In the genomic region with DNA sequence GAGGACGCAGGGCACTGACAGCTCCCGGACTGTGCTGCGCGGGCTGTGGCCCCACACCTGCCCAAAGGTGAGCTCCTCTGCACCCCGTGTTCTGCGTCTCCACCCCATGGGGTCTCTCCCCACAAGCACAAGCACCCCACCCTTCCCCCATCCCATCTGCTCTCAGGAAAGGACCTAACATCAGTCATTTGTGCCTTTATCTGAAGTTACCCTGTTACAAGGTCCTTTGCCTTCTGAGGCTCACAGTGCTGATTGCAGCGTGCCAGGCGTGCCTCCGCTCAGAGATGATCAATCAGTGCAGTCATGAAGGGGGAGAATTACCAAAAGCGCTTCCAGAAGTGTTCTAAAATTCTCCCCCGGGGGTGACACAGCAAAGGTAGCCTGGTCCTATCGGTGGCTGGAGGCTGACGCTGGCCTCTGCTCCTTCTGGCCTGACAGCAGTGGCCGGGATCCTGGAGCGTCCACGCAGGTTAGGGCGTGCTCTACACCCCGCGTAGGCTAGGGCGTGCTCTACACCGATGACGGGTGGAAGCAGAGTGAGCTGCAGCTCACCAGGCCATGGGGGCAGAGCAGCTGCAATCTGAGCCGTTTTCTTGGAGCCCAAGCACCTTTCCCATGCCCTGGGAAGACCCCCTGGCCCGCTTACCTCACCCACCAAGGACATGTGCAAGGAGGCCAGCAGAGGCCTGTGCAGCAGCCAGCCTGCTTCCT, we compare ENCODE assay signal across 16 cellular contexts.
DNase-seq lines count a peak whose midpoint lies in the region; ATAC-seq and TF ChIP-seq lines count a peak whose summit lies in the region.
"Had no signal": no experiment of that assay in that cellular context is flagged by ENCODE, and none has a peak within 500 bp of the region (broad histone marks: within the 10 kb centered on the region; RNA-seq: fewer than 3 reads in every experiment).

No MANE protein-coding gene starts in this region.

- 94% methylated on average over 5 of the region's 24 CpGs; no CpG with 5 or more reads in 1 of the 2 donors for WGBS in gastroesophageal sphincter (ENCODE audit: low coverage in 1 of 2), 2 donors

- H4K20me1 ChIP-seq in BLaER1 treated with 17β-estradiol and CSF1 and Interleukin-3, amounts not matched to agents 10 nM and 100 nM: no peaks in the 10 kb centered on the region

- H3K4me1 Mint-ChIP-seq in CD4-positive, alpha-beta memory T cell: peaks cover 21 to 32% (median 27%) of the 10 kb centered on the region in 4 donors
- peaks cover 43% of the 10 kb centered on the region for H3K4me1 Mint-ChIP-seq in activated T-helper 2 cell treated with anti-CD3 and anti-CD28 coated beads, Interferon-gamma antibody, Interleukin-2, Interleukin-4, amounts not matched to agents 10 μg/mL and 5 μg/mL and 100 μg/mL, durations not matched to agents 14 hours and 24 hours and 36 hours (ENCODE audit: low read depth)
- peaks cover 24 to 59% (median 46%) of the 10 kb centered on the region in 7 donors for H3K4me1 Mint-ChIP-seq in naive thymus-derived CD4-positive, alpha-beta T cell

- CTCF ChIA-PET in CD4-positive, alpha-beta memory T cell (lab: Charles Lee; ENCODE audit: partially characterized antibody): interaction anchor here (1.2 to 12.5 kb wide), 2 partner anchors 19 to 29 kb away, joined by 3 to 122 read pairs; no protein-coding TSS in a partner anchor
- CTCF ChIA-PET in naive thymus-derived CD4-positive, alpha-beta T cell (lab: Charles Lee): interaction anchor here (0.7 to 8.1 kb wide), 10 partner anchors 9 to 147 kb away, joined by 3 to 95 read pairs (median 4); no protein-coding TSS in a partner anchor

- H3K4me1 ChIP-seq in BLaER1 treated with 17β-estradiol and CSF1 and Interleukin-3, amounts not matched to agents 10 nM and 100 nM: peaks cover 59 to 68% (median 63%) of the 10 kb centered on the region in 10 experiments
- H3K4me1 ChIP-seq in CD4-positive, alpha-beta memory T cell (ENCODE audit: insufficient read depth, low read length): peaks cover 36% of the 10 kb centered on the region
- peaks cover 18 to 73% of the 10 kb centered on the region in 2 donors for H3K4me1 ChIP-seq in naive thymus-derived CD4-positive, alpha-beta T cell (ENCODE audit: control insufficient read depth in 2 of 2, insufficient read depth in 2 of 2, low read length in 2 of 2)
- H3K4me1 ChIP-seq in gastroesophageal sphincter: no peaks in the 10 kb centered on the region

- H3K9ac ChIP-seq in BLaER1 treated with 17β-estradiol and CSF1 and Interleukin-3, amounts not matched to agents 10 nM and 100 nM: peak overlapping the region in 4 of 11 experiments; percentile 26 to 38 (median 32); a peak in 1 of 22 replicates

- peak overlapping the region in 7 of 8 donors; percentile 35 to 77 (median 61) for H3K4me3 Mint-ChIP-seq in CD4-positive, alpha-beta memory T cell
- H3K4me3 Mint-ChIP-seq in activated T-helper 2 cell treated with anti-CD3 and anti-CD28 coated beads, Interferon-gamma antibody, Interleukin-2, Interleukin-4, amounts not matched to agents 10 μg/mL and 5 μg/mL and 100 μg/mL, durations not matched to agents 14 hours and 24 hours and 36 hours (ENCODE audit: low read depth): peak overlapping the region; percentile 48
- peak overlapping the region in 1 of 10 donors; percentile 0 for H3K4me3 Mint-ChIP-seq in naive thymus-derived CD4-positive, alpha-beta T cell
- H3K4me3 Mint-ChIP-seq: activated naive CD8-positive, alpha-beta T cell; B cell; T-helper 1 cell treated with Interleukin-12 subunit alpha and Interleukin-12 subunit beta and Interleukin-4 antibody, amounts not matched to agents 30 μg/mL and 1 μg/mL, for 36 hours had no signal

- peak; percentile 55 for ATAC-seq in naive thymus-derived CD4-positive, alpha-beta T cell
- no peak for ATAC-seq in gastroesophageal sphincter
- ATAC-seq in GM21447 (IDR thresholded peaks at IDR 0.05; ENCODE audit: unreplicated experiment): no peak
- no peak for ATAC-seq in omental fat pad (ENCODE audit: low FRiP score)
- ATAC-seq: sciatic nerve had no signal

- H3K36me3 ChIP-seq in BLaER1 treated with 17β-estradiol and CSF1 and Interleukin-3, amounts not matched to agents 10 nM and 100 nM: no peaks in the 10 kb centered on the region
- H3K36me3 ChIP-seq in CD4-positive, alpha-beta memory T cell (ENCODE audit: insufficient read depth, low read length): no peaks in the 10 kb centered on the region
- H3K36me3 ChIP-seq in naive thymus-derived CD4-positive, alpha-beta T cell (ENCODE audit: control insufficient read depth in 2 of 3, insufficient read depth in 3 of 3, low read length in 3 of 3): peaks cover 0 to 8% (median 0%) of the 10 kb centered on the region in 3 experiments
- no peaks in the 10 kb centered on the region for H3K36me3 ChIP-seq in gastroesophageal sphincter
- H3K36me3 ChIP-seq: heart right ventricle had no signal

- H3K9me3 Mint-ChIP-seq in CD4-positive, alpha-beta memory T cell: peaks cover 0 to 4% (median 0%) of the 10 kb centered on the region in 8 donors
- peaks cover 7% of the 10 kb centered on the region for H3K9me3 Mint-ChIP-seq in activated T-helper 2 cell treated with anti-CD3 and anti-CD28 coated beads, Interferon-gamma antibody, Interleukin-2, Interleukin-4, amounts not matched to agents 10 μg/mL and 5 μg/mL and 100 μg/mL, durations not matched to agents 14 hours and 24 hours and 36 hours
- peaks cover 0 to 4% (median 0%) of the 10 kb centered on the region in 11 donors for H3K9me3 Mint-ChIP-seq in naive thymus-derived CD4-positive, alpha-beta T cell

- TF ChIP-seq EP300 in gastroesophageal sphincter (IDR thresholded peaks at IDR 0.05): no peak

- no peaks in the 10 kb centered on the region for H3K27me3 Mint-ChIP-seq in CD4-positive, alpha-beta memory T cell
- H3K27me3 Mint-ChIP-seq in activated T-helper 2 cell treated with anti-CD3 and anti-CD28 coated beads, Interferon-gamma antibody, Interleukin-2, Interleukin-4, amounts not matched to agents 10 μg/mL and 5 μg/mL and 100 μg/mL, durations not matched to agents 14 hours and 24 hours and 36 hours (ENCODE audit: low read depth): no peaks in the 10 kb centered on the region
- H3K27me3 Mint-ChIP-seq in naive thymus-derived CD4-positive, alpha-beta T cell: peaks cover 0 to 4% (median 0%) of the 10 kb centered on the region in 5 donors
- H3K27me3 Mint-ChIP-seq: activated naive CD8-positive, alpha-beta T cell; B cell had no signal

- intact Hi-C loops in CD4-positive, alpha-beta memory T cell (cut with micrococcal nuclease): no loop called here
- intact Hi-C loops in activated T-helper 2 cell treated with anti-CD3 and anti-CD28 coated beads, Interferon-gamma antibody, Interleukin-2, Interleukin-4, amounts not matched to agents 10 μg/mL and 5 μg/mL and 100 μg/mL, durations not matched to agents 14 hours and 24 hours and 36 hours (cut with micrococcal nuclease): loop anchor here (1.0 to 5.0 kb wide), 3 partner anchors 14 to 34 kb away; no protein-coding TSS in a partner anchor
- intact Hi-C loops in naive thymus-derived CD4-positive, alpha-beta T cell (cut with micrococcal nuclease): loop anchor here (1.0 to 2.0 kb wide), 5 partner anchors 9 to 147 kb away; no protein-coding TSS in a partner anchor

- H3K36me3 Mint-ChIP-seq in CD4-positive, alpha-beta memory T cell: no peaks in the 10 kb centered on the region
- peaks cover 8% of the 10 kb centered on the region for H3K36me3 Mint-ChIP-seq in activated T-helper 2 cell treated with anti-CD3 and anti-CD28 coated beads, Interferon-gamma antibody, Interleukin-2, Interleukin-4, amounts not matched to agents 10 μg/mL and 5 μg/mL and 100 μg/mL, durations not matched to agents 14 hours and 24 hours and 36 hours (ENCODE audit: low read depth)
- H3K36me3 Mint-ChIP-seq in naive thymus-derived CD4-positive, alpha-beta T cell: peaks cover 0 to 8% (median 7%) of the 10 kb centered on the region in 5 donors

- peaks cover 0 to 10% (median 9%) of the 10 kb centered on the region in 11 experiments; a peak in 16 of 22 replicates for H3K9me3 ChIP-seq in BLaER1 treated with 17β-estradiol and CSF1 and Interleukin-3, amounts not matched to agents 10 nM and 100 nM (replicated peaks in 1 of 11)
- no peaks in the 10 kb centered on the region for H3K9me3 ChIP-seq in CD4-positive, alpha-beta memory T cell (ENCODE audit: control insufficient read depth in 1 of 2, low read length in 2 of 2)
- H3K9me3 ChIP-seq in naive thymus-derived CD4-positive, alpha-beta T cell (ENCODE audit: control insufficient read depth in 2 of 3, low read length in 3 of 3): no peaks in the 10 kb centered on the region
- peaks cover 0 to 8% (median 0%) of the 10 kb centered on the region in 3 donors for H3K9me3 ChIP-seq in gastroesophageal sphincter

- no peak for DNase-seq in CD4-positive, alpha-beta memory T cell
- no peak for DNase-seq in activated T-helper 2 cell treated with anti-CD3 and anti-CD28 coated beads, Interferon-gamma antibody, Interleukin-2, Interleukin-4, amounts not matched to agents 10 μg/mL and 5 μg/mL and 100 μg/mL, durations not matched to agents 14 hours and 24 hours and 36 hours (ENCODE audit: low spot score)
- peak in 7 of 9 donors; percentile 54 to 75 (median 72) for DNase-seq in naive thymus-derived CD4-positive, alpha-beta T cell
- no peak for DNase-seq in omental fat pad (ENCODE audit: low spot score)
- DNase-seq: DMS79, heart right ventricle, NCI-H1694, SHP77, trophoblast cell had no signal

- TF ChIP-seq CTCF in gastroesophageal sphincter (IDR thresholded peaks at IDR 0.05) (no peak), omental fat pad (IDR thresholded peaks at IDR 0.05) (no peak)

- no peak overlapping the region for H3K27ac ChIP-seq in BLaER1 treated with 17β-estradiol and CSF1 and Interleukin-3, amounts not matched to agents 10 nM and 100 nM
- no peak overlapping the region for H3K27ac ChIP-seq in CD4-positive, alpha-beta memory T cell (ENCODE audit: low read depth, low read length)
- H3K27ac ChIP-seq in naive thymus-derived CD4-positive, alpha-beta T cell (ENCODE audit: low read depth, low read length): peak overlapping the region; percentile 91
- no peak overlapping the region for H3K27ac ChIP-seq in gastroesophageal sphincter

- H3K27ac Mint-ChIP-seq in CD4-positive, alpha-beta memory T cell: peak overlapping the region in 5 of 7 donors; percentile 33 to 85 (median 70)
- H3K27ac Mint-ChIP-seq in activated T-helper 2 cell treated with anti-CD3 and anti-CD28 coated beads, Interferon-gamma antibody, Interleukin-2, Interleukin-4, amounts not matched to agents 10 μg/mL and 5 μg/mL and 100 μg/mL, durations not matched to agents 14 hours and 24 hours and 36 hours: peak overlapping the region; percentile 76
- H3K27ac Mint-ChIP-seq in naive thymus-derived CD4-positive, alpha-beta T cell: peak overlapping the region in 1 of 9 donors; percentile 26
- H3K27ac Mint-ChIP-seq: activated naive CD8-positive, alpha-beta T cell; T-helper 1 cell treated with Interleukin-12 subunit alpha and Interleukin-12 subunit beta and Interleukin-4 antibody, amounts not matched to agents 30 μg/mL and 1 μg/mL, for 36 hours had no signal

- no peak for TF ChIP-seq POLR2A in gastroesophageal sphincter (IDR thresholded peaks at IDR 0.05)

- H3K4me3 ChIP-seq in BLaER1 treated with 17β-estradiol and CSF1 and Interleukin-3, amounts not matched to agents 10 nM and 100 nM: no peak overlapping the region
- H3K4me3 ChIP-seq in CD4-positive, alpha-beta memory T cell (ENCODE audit: low read length in 2 of 2): no peak overlapping the region
- H3K4me3 ChIP-seq in naive thymus-derived CD4-positive, alpha-beta T cell (ENCODE audit: low read length): peak overlapping the region; percentile 65
- H3K4me3 ChIP-seq in gastroesophageal sphincter: no peak overlapping the region
- H3K4me3 ChIP-seq: heart right ventricle had no signal

- H3K27me3 ChIP-seq in BLaER1 treated with 17β-estradiol and CSF1 and Interleukin-3, amounts not matched to agents 10 nM and 100 nM: peaks cover 0 to 13% (median 0%) of the 10 kb centered on the region in 11 experiments; a peak in 4 of 22 replicates
- no peaks in the 10 kb centered on the region for H3K27me3 ChIP-seq in CD4-positive, alpha-beta memory T cell (ENCODE audit: insufficient read depth, low read length)
- H3K27me3 ChIP-seq in naive thymus-derived CD4-positive, alpha-beta T cell (ENCODE audit: control insufficient read depth in 2 of 2, insufficient read depth in 2 of 2, low read length in 2 of 2): no peaks in the 10 kb centered on the region
- H3K27me3 ChIP-seq in gastroesophageal sphincter: peaks cover 21% of the 10 kb centered on the region

- H3K4me2 ChIP-seq in BLaER1 treated with 17β-estradiol and CSF1 and Interleukin-3, amounts not matched to agents 10 nM and 100 nM: peak overlapping the region; percentile 63 to 95 (median 83)

- POLR2A ChIA-PET in CD4-positive, alpha-beta memory T cell (lab: Charles Lee; ENCODE audit: partially characterized antibody): interaction anchor here (1.7 kb wide), 1 partner anchor 29 kb away, joined by 4 read pairs; no protein-coding TSS in a partner anchor
- POLR2A ChIA-PET in naive thymus-derived CD4-positive, alpha-beta T cell (lab: Charles Lee): interaction anchor here (0.7 to 8.1 kb wide), 25 partner anchors 8 to 158 kb away, joined by 3 to 84 read pairs (median 6); a partner anchor contains a TSS

Comparison
In these comparisons a context has a peak if more than half of its experiments do, and no peak if none do; other contexts are left out.
1. DNase-seq: peak in naive thymus-derived CD4-positive, alpha-beta T cell (7 of 9); none in CD4-positive, alpha-beta memory T cell (0 of 5), activated T-helper 2 cell treated with anti-CD3 and anti-CD28 coated beads, Interferon-gamma antibody, Interleukin-2, Interleukin-4, amounts not matched to agents 10 μg/mL and 5 μg/mL and 100 μg/mL, durations not matched to agents 14 hours and 24 hours and 36 hours (single experiment) and omental fat pad (single experiment).